9 cellular contexts compared by ENCODE assay signal in genomic region chrX:111168314-111168713, GRCh38.
DNase-seq lines count a peak whose midpoint lies in the region; ATAC-seq, FAIRE-seq and TF ChIP-seq lines count a peak whose summit lies in the region.
"Had no signal": no experiment of that assay in that cellular context is flagged by ENCODE, and none has a peak within 500 bp of the region (broad histone marks: within the 10 kb centered on the region; RNA-seq: fewer than 3 reads in every experiment).

No MANE protein-coding gene starts in this region.

- H3K27me3 Mint-ChIP-seq in neural crest cell (ENCODE audit: low read depth) = no peaks in the 10 kb centered on the region
- H3K27me3 Mint-ChIP-seq in naive thymus-derived CD8-positive, alpha-beta T cell = peaks cover 0 to 3% (median 1%) of the 10 kb centered on the region in 5 donors

- intact Hi-C loops in K562 (cut with micrococcal nuclease) = loop anchor here (5.0 kb wide), 2 partner anchors 74 to 279 kb away; no protein-coding TSS in a partner anchor

- H3K4me1 ChIP-seq in K562 (replicated peaks in 1 of 2; ENCODE audit: control insufficient read depth in 2 of 2, insufficient read depth in 2 of 2, low read length in 2 of 2) = no peaks in the 10 kb centered on the region

- no peaks in the 10 kb centered on the region for H3K36me3 ChIP-seq in K562 (ENCODE audit: control insufficient read depth, insufficient read depth, low read length)

- no peak overlapping the region for H3K4me2 ChIP-seq in K562 (ENCODE audit: insufficient read depth, low read length)

- no peak for TF ChIP-seq POLR2A in K562 (conservative IDR thresholded peaks at IDR 0.05)
- TF ChIP-seq POLR2A in H54 (IDR thresholded peaks at IDR 0.05; ENCODE audit: low read depth, low read length) = no peak

- H3K4me3 ChIP-seq in K562 = no peak overlapping the region

- H3K27ac ChIP-seq in K562 (ENCODE audit: extremely low read depth, low read depth, low read length) = no peak overlapping the region

- POLR2A ChIA-PET in K562 (lab: Yijun Ruan, JAX) = no interaction called here
- POLR2A ChIA-PET in naive thymus-derived CD8-positive, alpha-beta T cell (lab: Charles Lee) = no interaction called here

- BruUV-seq in K562 (replicated peaks; lab: Mats Ljungman, UMichigan) = no TSS peak

- H4K20me1 ChIP-seq in K562 (replicated peaks; ENCODE audit: control insufficient read depth, insufficient read depth, low read length) = no peaks in the 10 kb centered on the region

- DNase-seq in GM13977 (ENCODE audit: low spot score) = no peak
- DNase-seq in NCI-H187 treated with DMSO at 0.1 percent for 48 hours (lab: John Stamatoyannopoulos, UW) = peak; percentile 55
- DNase-seq in K562 (ENCODE audit: extremely low read depth in 1 of 4, low spot score in 3 of 4) = peak in 2 of 4 experiments; percentile 3 to 4
- DNase-seq in neural crest cell (ENCODE audit: low read depth, low spot score) = peak; percentile 2
- no peak for DNase-seq in stimulated activated CD4-positive, alpha-beta T cell treated with anti-CD3 and anti-CD28 coated beads, Interleukin-1b, Interleukin-23, amount 100 ng/mL, for 48 hours
- DNase-seq in H54 (ENCODE audit: insufficient read length, low spot score) = no peak
- no peak for DNase-seq in naive thymus-derived CD8-positive, alpha-beta T cell
- DNase-seq: activated CD4-positive, alpha-beta T cell treated with anti-CD3 and anti-CD28 coated beads for 4 hours had no signal

- ATAC-seq in K562 (peak; percentile 52; the same call in 1 of the 3 replicates), GM18873 (IDR thresholded peaks at IDR 0.05; ENCODE audit: low FRiP score, unreplicated experiment) (no peak)
- ATAC-seq in naive thymus-derived CD8-positive, alpha-beta T cell = no peak

- 0% methylated on average over 2 of the region's 2 CpGs for WGBS in K562 (ENCODE audit: insufficient coverage, low coverage, missing lambda C conversion rate)

- no peak overlapping the region for H3K27ac Mint-ChIP-seq in neural crest cell (ENCODE audit: unreplicated experiment)
- no peak overlapping the region for H3K27ac Mint-ChIP-seq in naive thymus-derived CD8-positive, alpha-beta T cell

- no peak for FAIRE-seq in K562 (lab: Jason Lieb, UNC)
- FAIRE-seq in H54 (lab: Jason Lieb, UNC) = no peak

- no peak for TF ChIP-seq EP300 in K562 (IDR thresholded peaks at IDR 0.05; ENCODE audit: low read length)

- TF ChIP-seq RAD21 in K562 (CRISPR knock-in tag; conservative IDR thresholded peaks at IDR 0.05 in 1 of 2, IDR thresholded peaks at IDR 0.05 in 1 of 2) = peak in 1 of 2 experiments; percentile 20; a peak in 2 of 4 replicates

- H3K9me3 Mint-ChIP-seq in neural crest cell = no peaks in the 10 kb centered on the region
- H3K9me3 Mint-ChIP-seq in naive thymus-derived CD8-positive, alpha-beta T cell = peaks cover 0 to 3% (median 0%) of the 10 kb centered on the region in 9 donors

- H3K36me3 Mint-ChIP-seq in neural crest cell (ENCODE audit: low read depth) = no peaks in the 10 kb centered on the region
- no peaks in the 10 kb centered on the region for H3K36me3 Mint-ChIP-seq in naive thymus-derived CD8-positive, alpha-beta T cell

- H3K4me3 Mint-ChIP-seq in neural crest cell = no peak overlapping the region
- H3K4me3 Mint-ChIP-seq in naive thymus-derived CD8-positive, alpha-beta T cell = no peak overlapping the region

- H3K79me2 ChIP-seq in K562 (ENCODE audit: control insufficient read depth, insufficient read depth, low read length) = no peaks in the 10 kb centered on the region

- no peaks in the 10 kb centered on the region for H3K9me3 ChIP-seq in K562 (replicated peaks; ENCODE audit: control insufficient read depth, insufficient read depth, low read depth, low read length)

- H3K27me3 ChIP-seq in K562 (ENCODE audit: control insufficient read depth in 2 of 2, insufficient read depth in 2 of 2, low read length in 2 of 2) = no peaks in the 10 kb centered on the region

- H2AFZ ChIP-seq in K562 (ENCODE audit: low read depth, low read length) = no peak overlapping the region

- TF ChIP-seq CTCF in GM13977 (IDR thresholded peaks at IDR 0.05; ENCODE audit: extremely low read depth, insufficient read depth, missing control alignments) = peak; percentile 36
- TF ChIP-seq CTCF in K562 (IDR thresholded peaks at IDR 0.05 in 2 of 3, conservative IDR thresholded peaks at IDR 0.05 in 1 of 3; ENCODE audit: insufficient read depth in 2 of 3, low read depth in 1 of 3, low read length in 3 of 3) = peak in 2 of 3 experiments; percentile 5 to 34; a peak in 3 of 6 replicates
- peak; percentile 61 for TF ChIP-seq CTCF in neural crest cell (conservative IDR thresholded peaks at IDR 0.05)

- CTCF ChIA-PET in K562 (lab: Yijun Ruan, JAX; ENCODE audit: low intra/inter-chr PET ratio) = interaction anchor here (1.3 kb wide), 1 partner anchor 75 kb away, joined by 3 read pairs; no protein-coding TSS in a partner anchor

- in situ Hi-C loops in GM13977 (cut with MboI; ENCODE audit: low pct_unique_long_range_greater_than_20kb, low sequenced_read_pairs, unreplicated experiment) = no loop called here
- in situ Hi-C loops in K562 (cut with MboI) = no loop called here

- no peak overlapping the region for H3K9ac ChIP-seq in K562 (ENCODE audit: insufficient read depth in 1 of 2, low read depth in 2 of 2, low read length in 2 of 2)

- H3K4me1 Mint-ChIP-seq in neural crest cell = no peaks in the 10 kb centered on the region
- no peaks in the 10 kb centered on the region for H3K4me1 Mint-ChIP-seq in naive thymus-derived CD8-positive, alpha-beta T cell

- no peaks in the 10 kb centered on the region for H3K9me1 ChIP-seq in K562 (ENCODE audit: control insufficient read depth, insufficient read depth, low read length)

TF ChIP-seq in K562, 482 proteins besides CTCF, POLR2A, EP300 and RAD21 (continues in another document):
- TF ChIP-seq HDAC2 (IDR thresholded peaks at IDR 0.05) (no peak), YY1 (IDR thresholded peaks at IDR 0.05; ENCODE audit: borderline replicate concordance in 1 of 3, control insufficient read depth in 1 of 3, extremely low read depth in 1 of 3, insufficient read depth in 3 of 3, insufficient read length in 1 of 3, insufficient replicate concordance in 2 of 3, low read depth in 1 of 3, low read length in 2 of 3) (peak in 1 of 3 experiments; percentile 45), NR2F6 (CRISPR knock-in tag; IDR thresholded peaks at IDR 0.05) (no peak), KLF10 (CRISPR knock-in tag; IDR thresholded peaks at IDR 0.05) (no peak), RBM15 (IDR thresholded peaks at IDR 0.05; ENCODE audit: insufficient read depth, low read length) (no peak), HNRNPLL (IDR thresholded peaks at IDR 0.05; ENCODE audit: low read depth, low read length, poor library complexity, severe bottlenecking) (no peak)
- TF ChIP-seq, protein P1, sequence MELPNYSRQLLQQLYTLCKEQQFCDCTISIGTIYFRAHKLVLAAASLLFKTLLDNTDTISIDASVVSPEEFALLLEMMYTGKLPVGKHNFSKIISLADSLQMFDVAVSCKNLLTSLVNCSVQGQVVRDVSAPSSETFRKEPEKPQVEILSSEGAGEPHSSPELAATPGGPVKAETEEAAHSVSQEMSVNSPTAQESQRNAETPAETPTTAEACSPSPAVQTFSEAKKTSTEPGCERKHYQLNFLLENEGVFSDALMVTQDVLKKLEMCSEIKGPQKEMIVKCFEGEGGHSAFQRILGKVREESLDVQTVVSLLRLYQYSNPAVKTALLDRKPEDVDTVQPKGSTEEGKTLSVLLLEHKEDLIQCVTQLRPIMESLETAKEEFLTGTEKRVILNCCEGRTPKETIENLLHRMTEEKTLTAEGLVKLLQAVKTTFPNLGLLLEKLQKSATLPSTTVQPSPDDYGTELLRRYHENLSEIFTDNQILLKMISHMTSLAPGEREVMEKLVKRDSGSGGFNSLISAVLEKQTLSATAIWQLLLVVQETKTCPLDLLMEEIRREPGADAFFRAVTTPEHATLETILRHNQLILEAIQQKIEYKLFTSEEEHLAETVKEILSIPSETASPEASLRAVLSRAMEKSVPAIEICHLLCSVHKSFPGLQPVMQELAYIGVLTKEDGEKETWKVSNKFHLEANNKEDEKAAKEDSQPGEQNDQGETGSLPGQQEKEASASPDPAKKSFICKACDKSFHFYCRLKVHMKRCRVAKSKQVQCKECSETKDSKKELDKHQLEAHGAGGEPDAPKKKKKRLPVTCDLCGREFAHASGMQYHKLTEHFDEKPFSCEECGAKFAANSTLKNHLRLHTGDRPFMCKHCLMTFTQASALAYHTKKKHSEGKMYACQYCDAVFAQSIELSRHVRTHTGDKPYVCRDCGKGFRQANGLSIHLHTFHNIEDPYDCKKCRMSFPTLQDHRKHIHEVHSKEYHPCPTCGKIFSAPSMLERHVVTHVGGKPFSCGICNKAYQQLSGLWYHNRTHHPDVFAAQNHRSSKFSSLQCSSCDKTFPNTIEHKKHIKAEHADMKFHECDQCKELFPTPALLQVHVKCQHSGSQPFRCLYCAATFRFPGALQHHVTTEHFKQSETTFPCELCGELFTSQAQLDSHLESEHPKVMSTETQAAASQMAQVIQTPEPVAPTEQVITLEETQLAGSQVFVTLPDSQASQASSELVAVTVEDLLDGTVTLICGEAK (IDR thresholded peaks at IDR 0.05) = no peak
- TF ChIP-seq, protein P1 (CRISPR knock-in tag; IDR thresholded peaks at IDR 0.05) = no peak

Comparison
In these comparisons a context has a peak if more than half of its experiments do, and no peak if none do; other contexts are left out.
1. DNase-seq: peak in NCI-H187 treated with DMSO at 0.1 percent for 48 hours (single experiment) and neural crest cell (single experiment); none in GM13977 (single experiment), stimulated activated CD4-positive, alpha-beta T cell treated with anti-CD3 and anti-CD28 coated beads, Interleukin-1b, Interleukin-23, amount 100 ng/mL, for 48 hours (single experiment), H54 (single experiment) and naive thymus-derived CD8-positive, alpha-beta T cell (0 of 10).
2. Peak in every context shown above with its lines, with median percentiles within 50 percentile points of each other: CTCF ChIP-seq.